ENCODE assay signal across 29 cellular contexts in the genomic region with DNA sequence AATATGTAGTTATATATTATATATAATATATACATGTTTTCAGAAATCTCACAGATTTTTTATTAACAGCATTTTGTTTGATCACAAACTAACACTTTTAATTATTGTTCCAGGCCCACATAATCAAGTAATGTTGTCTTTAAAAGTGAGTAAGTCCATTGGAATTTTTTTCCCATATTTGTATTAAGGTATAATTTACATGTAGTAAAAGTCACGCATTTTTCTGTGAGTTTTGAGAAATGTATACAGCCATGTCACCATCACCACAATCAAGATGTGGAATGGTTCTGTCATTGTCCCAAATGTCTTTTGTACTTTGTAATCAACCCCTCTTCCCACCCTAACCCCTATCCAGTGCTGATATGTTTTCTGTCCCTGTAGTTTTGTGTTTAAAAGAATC.
"Had no signal": no experiment of that assay in that cellular context is flagged by ENCODE, and none has a peak within 500 bp of the region (broad histone marks: within the 10 kb centered on the region; RNA-seq: fewer than 3 reads in every experiment).

No MANE protein-coding gene starts in this region.

- H3K27me3 Mint-ChIP-seq: activated CD4-positive, alpha-beta memory T cell treated with anti-CD3 and anti-CD28 coated beads for 36 hours had no signal

- H3K4me2 ChIP-seq: KMS-11 had no signal

- H3K27ac Mint-ChIP-seq: activated CD4-positive, alpha-beta memory T cell treated with anti-CD3 and anti-CD28 coated beads for 36 hours; activated CD4-positive, alpha-beta T cell treated with anti-CD3 and anti-CD28 coated beads, Interleukin-2, amount 10 ng/mL, durations not matched to agents 7 days and 5 days; activated naive CD4-positive, alpha-beta T cell treated with anti-CD3 and anti-CD28 coated beads, Interleukin-2, amount 50 U/mL, for 72 hours; activated naive CD8-positive, alpha-beta T cell treated with anti-CD3 and anti-CD28 coated beads, Interleukin-2, amount 50 U/mL, for 24 hours; brain had no signal

- H3K9me3 ChIP-seq: MG63, SK-N-SH had no signal

- H3K4me3 Mint-ChIP-seq: activated CD4-positive, alpha-beta memory T cell treated with anti-CD3 and anti-CD28 coated beads for 36 hours; activated CD4-positive, alpha-beta T cell treated with anti-CD3 and anti-CD28 coated beads, Interleukin-2, amount 10 ng/mL, durations not matched to agents 7 days and 5 days; activated naive CD8-positive, alpha-beta T cell treated with anti-CD3 and anti-CD28 coated beads, Interleukin-2, amount 50 U/mL, for 24 hours; activated T-cell treated with anti-CD3 and anti-CD28 coated beads, Interleukin-2, amount 50 U/mL, for 4 hours; brain had no signal

- H3K36me3 Mint-ChIP-seq: activated naive CD4-positive, alpha-beta T cell treated with anti-CD3 and anti-CD28 coated beads, Interleukin-2, amount 50 U/mL, for 72 hours; brain had no signal

- H3K27ac ChIP-seq: KMS-11, VCaP had no signal

- ATAC-seq: activated naive CD4-positive, alpha-beta T cell treated with anti-CD3 and anti-CD28 coated beads, Interleukin-2, amount 50 U/mL, for 72 hours; activated naive CD8-positive, alpha-beta T cell treated with anti-CD3 and anti-CD28 coated beads, Interleukin-2, amount 50 U/mL, for 24 hours; activated T-cell treated with anti-CD3 and anti-CD28 coated beads, Interleukin-2, amount 50 U/mL, for 4 hours; Right ventricle myocardium inferior had no signal

- H3K4me1 Mint-ChIP-seq: activated CD4-positive, alpha-beta T cell treated with anti-CD3 and anti-CD28 coated beads, Interleukin-2, amount 10 ng/mL, durations not matched to agents 7 days and 5 days had no signal

- H3K36me3 ChIP-seq: MG63 had no signal

- H3K27me3 ChIP-seq: MG63 had no signal

- H3K9me3 Mint-ChIP-seq: activated CD4-positive, alpha-beta memory T cell treated with anti-CD3 and anti-CD28 coated beads for 36 hours; activated CD4-positive, alpha-beta T cell treated with anti-CD3 and anti-CD28 coated beads, Interleukin-2, amount 10 ng/mL, durations not matched to agents 7 days and 5 days; activated naive CD8-positive, alpha-beta T cell treated with anti-CD3 and anti-CD28 coated beads, Interleukin-2, amount 50 U/mL, for 24 hours; activated T-cell treated with anti-CD3 and anti-CD28 coated beads, Interleukin-2, amount 50 U/mL, for 4 hours had no signal

- DNase-seq: activated CD4-positive, alpha-beta memory T cell treated with anti-CD3 and anti-CD28 coated beads for 36 hours; activated CD4-positive, alpha-beta T cell treated with anti-CD3 and anti-CD28 coated beads, Interleukin-2, amount 10 ng/mL, durations not matched to agents 7 days and 5 days; activated CD4-positive, CD25-positive, alpha-beta regulatory T cell; activated CD8-positive, alpha-beta memory T cell treated with anti-CD3 and anti-CD28 coated beads for 24 hours; activated effector memory CD4-positive, alpha-beta T cell treated with anti-CD3 and anti-CD28 coated beads, Interleukin-2, amount 50 U/mL, for 16 hours; activated naive CD4-positive, alpha-beta T cell treated with Interleukin-2 at 50 U/mL for 16 hours; activated naive CD8-positive, alpha-beta T cell treated with anti-CD3 and anti-CD28 coated beads, Interleukin-2, amount 50 U/mL, for 24 hours; activated T-cell treated with anti-CD3 and anti-CD28 coated beads, Interleukin-2, amount 50 U/mL, for 4 hours; amniotic stem cell; cerebellar nuclear complex; MV-4-11; NCI-H1092 treated with DMSO at 0.1 percent for 48 hours; NCI-H1436; NCI-H1694 treated with DMSO at 0.1 percent for 48 hours; NCI-H2029 treated with DMSO at 0.1 percent for 48 hours; NCI-H345; NCI-H510A; NCI-H526 treated with DMSO at 0.1 percent for 48 hours; NCI-H82; NK-92 treated with Interleukin-12 subunit alpha and Interleukin-12 subunit beta, amount 100 ng/mL, for 24 hours; OCI-M1; SK-N-SH; T-helper 1 cell had no signal

- H3K9ac ChIP-seq: KMS-11, SK-N-SH had no signal

- H3K4me3 ChIP-seq: MG63 had no signal
